ENCODE assay signal across 14 cellular contexts in the genomic region with DNA sequence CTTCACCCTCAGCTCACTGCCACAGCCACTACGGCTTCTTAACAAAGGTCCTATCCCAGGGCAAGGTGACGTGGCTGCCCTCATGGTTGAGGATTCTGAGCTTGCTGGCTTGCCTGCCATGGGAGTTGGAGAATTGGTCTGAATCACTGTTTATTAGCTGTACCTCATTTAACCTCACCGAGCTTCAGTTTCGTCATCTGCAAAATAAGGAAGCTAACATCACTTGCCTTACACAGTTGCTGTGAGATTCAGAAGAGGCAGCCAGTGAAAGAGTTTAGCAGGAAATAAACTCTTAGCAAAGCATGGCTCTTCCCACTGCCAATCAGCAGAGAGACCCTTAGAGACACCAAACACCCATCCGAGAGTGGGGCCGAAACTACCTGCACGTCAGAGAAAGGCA.
A peak's percentile ranks its signal among the peaks of the same experiment; 100 is the strongest.
DNase-seq lines count a peak whose midpoint lies in the region; ATAC-seq, FAIRE-seq and TF ChIP-seq lines count a peak whose summit lies in the region.
"Had no signal": no experiment of that assay in that cellular context is flagged by ENCODE, and none has a peak within 500 bp of the region (broad histone marks: within the 10 kb centered on the region; RNA-seq: fewer than 3 reads in every experiment).

No MANE protein-coding gene starts in this region.

- FAIRE-seq in GM12878 (lab: Jason Lieb, UNC) = peak; percentile 56

- TF ChIP-seq CTCF in HL-60 (IDR thresholded peaks at IDR 0.05; ENCODE audit: insufficient read depth, low read length) (no peak), GM12878 (IDR thresholded peaks at IDR 0.05 in 2 of 3, conservative IDR thresholded peaks at IDR 0.05 in 1 of 3; ENCODE audit: control insufficient read depth in 2 of 3, extremely low read depth in 1 of 3, insufficient read depth in 1 of 3, low read depth in 3 of 3, low read length in 3 of 3) (no peak), right atrium auricular region (IDR thresholded peaks at IDR 0.05) (no peak)

- H3K4me2 ChIP-seq in GM12878 (ENCODE audit: control insufficient read depth, insufficient read depth) = no peak overlapping the region; the same call in 1 of the 2 replicates

- TF ChIP-seq RAD21 in GM12878 (IDR thresholded peaks at IDR 0.05; ENCODE audit: insufficient read depth, low read depth, low read length) = no peak

- no peak for TF ChIP-seq EP300 in GM12878 (IDR thresholded peaks at IDR 0.05; ENCODE audit: borderline replicate concordance in 1 of 2, control insufficient read depth in 1 of 2, low read depth in 2 of 2, low read length in 2 of 2)

- intact Hi-C loops in GM12878 (cut with micrococcal nuclease; ENCODE audit: unreplicated experiment) = no loop called here

- H3K36me3 ChIP-seq in GM12878 (ENCODE audit: control insufficient read depth in 2 of 2, insufficient read depth in 2 of 2, low read length in 1 of 2) = no peaks in the 10 kb centered on the region
- H3K36me3 ChIP-seq in right atrium auricular region = no peaks in the 10 kb centered on the region
- H3K36me3 ChIP-seq: thyroid gland had no signal

- H3K79me2 ChIP-seq in GM12878 (ENCODE audit: control insufficient read depth, insufficient read depth, low read length) = no peaks in the 10 kb centered on the region

- WGBS in GM12878 (ENCODE audit: insufficient coverage, insufficient replicate concordance, low lambda C conversion rate, missing lambda C conversion rate) = 64% methylated on average over 7 of the region's 7 CpGs

- POLR2A ChIA-PET in GM12878 (lab: Charles Lee) = interaction anchor here (1.1 to 1.9 kb wide), 2 partner anchors 9 to 10 kb away, joined by 3 to 8 read pairs; a partner anchor contains a TSS

- no peak for TF ChIP-seq POLR2A in GM12878 (IDR thresholded peaks at IDR 0.05; ENCODE audit: low read depth, low read length)

- in situ Hi-C loops in GM12878 (cut with MboI) = no loop called here

- H3K9me3 ChIP-seq in GM12878 (replicated peaks; ENCODE audit: control insufficient read depth, insufficient read depth, low read length) (no peaks in the 10 kb centered on the region), right atrium auricular region (no peaks in the 10 kb centered on the region)
- H3K9me3 ChIP-seq: thyroid gland had no signal

- H3K4me1 ChIP-seq in GM12878 (ENCODE audit: control insufficient read depth, insufficient read depth, low read length) (peaks cover 12% of the 10 kb centered on the region), right atrium auricular region (peaks cover 0 to 12% of the 10 kb centered on the region in 2 donors)
- H3K4me1 ChIP-seq: foreskin keratinocyte, thyroid gland had no signal

- ATAC-seq in GM12878 (peak; percentile 86), HG02798 (IDR thresholded peaks at IDR 0.05; ENCODE audit: poor library complexity, unreplicated experiment) (no peak), GM18909 (IDR thresholded peaks at IDR 0.05; ENCODE audit: poor library complexity, unreplicated experiment) (no peak)
- ATAC-seq: activated T-helper 17 cell treated with anti-CD3 and anti-CD28 coated beads, Interleukin-2, amount 50 U/mL, for 72 hours; foreskin keratinocyte; left cardiac atrium had no signal

- SMC1A ChIA-PET in GM12878 (lab: Charles Lee; ENCODE audit: uncharacterized antibody, unreplicated experiment) = interaction anchor here (0.6 to 1.9 kb wide), 5 partner anchors 9 to 170 kb away, joined by 3 to 7 read pairs (median 5); no protein-coding TSS in a partner anchor

- no peak overlapping the region for H3K9ac ChIP-seq in GM12878 (ENCODE audit: control insufficient read depth, insufficient read depth, low read length)

- DNase-seq in AML-193 (lab: John Stamatoyannopoulos, UW) (peak; percentile 43 to 48), GM19238 (ENCODE audit: insufficient read length, low spot score) (peak; percentile 22), HL-60 (ENCODE audit: low read depth in 1 of 2, low spot score in 1 of 2) (peak; percentile 40 to 58), GM12878 (ENCODE audit: low read depth, low spot score) (no peak), right atrium auricular region (ENCODE audit: low spot score) (no peak), NCI-H2081 (lab: John Stamatoyannopoulos, UW) (no peak)
- DNase-seq: foreskin keratinocyte; left cardiac atrium; NCI-H1105; stimulated activated CD4-positive, alpha-beta T cell treated with anti-CD3 and anti-CD28 coated beads, Interleukin-4, amount 100 ng/mL, for 24 hours; thyroid gland had no signal

- RAD21 ChIA-PET in GM12878 (lab: Charles Lee; ENCODE audit: unreplicated experiment) = interaction anchor here (0.9 kb wide), 2 partner anchors 36 to 39 kb away, joined by 3 to 4 read pairs; no protein-coding TSS in a partner anchor

- no peak overlapping the region for H3K4me3 ChIP-seq in HL-60 (replicated peaks; ENCODE audit: insufficient read depth, low read length)
- no peak overlapping the region for H3K4me3 ChIP-seq in GM12878
- no peak overlapping the region for H3K4me3 ChIP-seq in right atrium auricular region
- H3K4me3 ChIP-seq: thyroid gland had no signal

- H3K27me3 ChIP-seq in HL-60 (ENCODE audit: insufficient read depth, poor library complexity, severe bottlenecking) = peaks cover 7% of the 10 kb centered on the region
- H3K27me3 ChIP-seq in GM12878 (replicated peaks in 1 of 2; ENCODE audit: control insufficient read depth in 2 of 2, insufficient read depth in 2 of 2, low read length in 1 of 2) = no peaks in the 10 kb centered on the region
- no peaks in the 10 kb centered on the region for H3K27me3 ChIP-seq in right atrium auricular region
- H3K27me3 ChIP-seq: thyroid gland had no signal

- CTCF ChIA-PET in GM12878 (lab: Yijun Ruan, JAX) = interaction anchor here (0.7 to 2.1 kb wide), 5 partner anchors 12 to 30 kb away, joined by 3 to 6 read pairs (median 4); no protein-coding TSS in a partner anchor

- no TSS peak for BruUV-seq in GM12878 (replicated peaks; lab: Mats Ljungman, UMichigan)

- H4K20me1 ChIP-seq in GM12878 (ENCODE audit: control insufficient read depth, insufficient read depth) = no peaks in the 10 kb centered on the region

- H3K27ac ChIP-seq in HL-60 (replicated peaks) (no peak overlapping the region), GM12878 (ENCODE audit: control insufficient read depth, insufficient read depth) (no peak overlapping the region), right atrium auricular region (no peak overlapping the region)
- H3K27ac ChIP-seq: foreskin keratinocyte, thyroid gland had no signal

- H2AFZ ChIP-seq in GM12878 (ENCODE audit: control insufficient read depth, low read depth, low read length) = no peak overlapping the region; the same call in 1 of the 2 replicates

TF ChIP-seq in GM12878, 131 proteins besides CTCF, POLR2A, EP300 and RAD21 (continues in another document):
- TF ChIP-seq TAF1 (IDR thresholded peaks at IDR 0.05; ENCODE audit: borderline replicate concordance, low read depth, low read length) = no peak
- TF ChIP-seq, protein P1, sequence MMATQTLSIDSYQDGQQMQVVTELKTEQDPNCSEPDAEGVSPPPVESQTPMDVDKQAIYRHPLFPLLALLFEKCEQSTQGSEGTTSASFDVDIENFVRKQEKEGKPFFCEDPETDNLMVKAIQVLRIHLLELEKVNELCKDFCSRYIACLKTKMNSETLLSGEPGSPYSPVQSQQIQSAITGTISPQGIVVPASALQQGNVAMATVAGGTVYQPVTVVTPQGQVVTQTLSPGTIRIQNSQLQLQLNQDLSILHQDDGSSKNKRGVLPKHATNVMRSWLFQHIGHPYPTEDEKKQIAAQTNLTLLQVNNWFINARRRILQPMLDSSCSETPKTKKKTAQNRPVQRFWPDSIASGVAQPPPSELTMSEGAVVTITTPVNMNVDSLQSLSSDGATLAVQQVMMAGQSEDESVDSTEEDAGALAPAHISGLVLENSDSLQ (IDR thresholded peaks at IDR 0.05) = peak; percentile 76
- TF ChIP-seq CREB1 (IDR thresholded peaks at IDR 0.05; ENCODE audit: low read depth) = peak; percentile 50; the same call in 1 of the 2 replicates
- TF ChIP-seq, protein P2, sequence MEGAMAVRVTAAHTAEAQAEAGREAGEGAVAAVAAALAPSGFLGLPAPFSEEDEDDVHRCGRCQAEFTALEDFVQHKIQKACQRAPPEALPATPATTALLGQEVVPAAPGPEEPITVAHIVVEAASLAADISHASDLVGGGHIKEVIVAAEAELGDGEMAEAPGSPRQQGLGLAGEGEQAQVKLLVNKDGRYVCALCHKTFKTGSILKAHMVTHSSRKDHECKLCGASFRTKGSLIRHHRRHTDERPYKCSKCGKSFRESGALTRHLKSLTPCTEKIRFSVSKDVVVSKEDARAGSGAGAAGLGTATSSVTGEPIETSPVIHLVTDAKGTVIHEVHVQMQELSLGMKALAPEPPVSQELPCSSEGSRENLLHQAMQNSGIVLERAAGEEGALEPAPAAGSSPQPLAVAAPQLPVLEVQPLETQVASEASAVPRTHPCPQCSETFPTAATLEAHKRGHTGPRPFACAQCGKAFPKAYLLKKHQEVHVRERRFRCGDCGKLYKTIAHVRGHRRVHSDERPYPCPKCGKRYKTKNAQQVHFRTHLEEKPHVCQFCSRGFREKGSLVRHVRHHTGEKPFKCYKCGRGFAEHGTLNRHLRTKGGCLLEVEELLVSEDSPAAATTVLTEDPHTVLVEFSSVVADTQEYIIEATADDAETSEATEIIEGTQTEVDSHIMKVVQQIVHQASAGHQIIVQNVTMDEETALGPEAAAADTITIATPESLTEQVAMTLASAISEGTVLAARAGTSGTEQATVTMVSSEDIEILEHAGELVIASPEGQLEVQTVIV (IDR thresholded peaks at IDR 0.05; ENCODE audit: borderline replicate concordance, partially characterized antibody) = no peak
- TF ChIP-seq NFXL1 (IDR thresholded peaks at IDR 0.05; ENCODE audit: borderline replicate concordance) = no peak
- TF ChIP-seq ETV6 (conservative IDR thresholded peaks at IDR 0.05 in 1 of 2, IDR thresholded peaks at IDR 0.05 in 1 of 2; ENCODE audit: borderline replicate concordance in 1 of 2, low read depth in 1 of 2) = 0 out of 4 replicates have a peak, but pooled peaks of 1 of the 2 experiments have one; percentile 21

Comparison
In these comparisons a context has a peak if more than half of its experiments do, and no peak if none do; other contexts are left out.
1. DNase-seq: peak in AML-193 (2 of 2), GM19238 (single experiment) and HL-60 (2 of 2); none in GM12878 (single experiment), right atrium auricular region (single experiment) and NCI-H2081 (0 of 2).